Comparison of ENCODE assay signal across 1 cellular context in genomic region chr14:94397279-94397898, GRCh38.
TF ChIP-seq lines count a peak whose summit lies in the region.

No MANE protein-coding gene starts in this region.

TF ChIP-seq in WTC11, 78 proteins besides CTCF, POLR2A, EP300 and RAD21 (continued from another document):
- TF ChIP-seq SMAD3 (CRISPR knock-in tag; IDR thresholded peaks at IDR 0.05; ENCODE audit: borderline replicate concordance): no peak
- TF ChIP-seq GABPB1 (CRISPR knock-in tag; IDR thresholded peaks at IDR 0.05): no peak
- no peak for TF ChIP-seq SP1 (CRISPR knock-in tag; conservative IDR thresholded peaks at IDR 0.05)
- no peak for TF ChIP-seq HMGXB4 (CRISPR knock-in tag; IDR thresholded peaks at IDR 0.05)
- TF ChIP-seq NR3C1 (CRISPR knock-in tag; conservative IDR thresholded peaks at IDR 0.05; ENCODE audit: low read depth): no peak
- no peak for TF ChIP-seq ZMAT4 (CRISPR knock-in tag; IDR thresholded peaks at IDR 0.05)
- TF ChIP-seq MYBL2 (CRISPR knock-in tag; IDR thresholded peaks at IDR 0.05): no peak
- TF ChIP-seq AFF4 (CRISPR knock-in tag; IDR thresholded peaks at IDR 0.05; ENCODE audit: borderline replicate concordance): no peak
- TF ChIP-seq PREB (CRISPR knock-in tag; IDR thresholded peaks at IDR 0.05; ENCODE audit: borderline replicate concordance): no peak
- TF ChIP-seq ZNF138 (CRISPR knock-in tag; conservative IDR thresholded peaks at IDR 0.05): no peak
- TF ChIP-seq AR (CRISPR knock-in tag; IDR thresholded peaks at IDR 0.05): no peak
- TF ChIP-seq ZNF512 (CRISPR knock-in tag; IDR thresholded peaks at IDR 0.05; ENCODE audit: borderline replicate concordance): no peak
- no peak for TF ChIP-seq FOXP1 (CRISPR knock-in tag; IDR thresholded peaks at IDR 0.05; ENCODE audit: borderline replicate concordance)
- TF ChIP-seq PRDM15 (CRISPR knock-in tag; IDR thresholded peaks at IDR 0.05): no peak
- TF ChIP-seq OVOL2 (CRISPR knock-in tag; IDR thresholded peaks at IDR 0.05; ENCODE audit: borderline replicate concordance): no peak
- no peak for TF ChIP-seq GRHL2 (CRISPR knock-in tag; IDR thresholded peaks at IDR 0.05; ENCODE audit: insufficient replicate concordance, severe bottlenecking)
